In the genomic region with DNA sequence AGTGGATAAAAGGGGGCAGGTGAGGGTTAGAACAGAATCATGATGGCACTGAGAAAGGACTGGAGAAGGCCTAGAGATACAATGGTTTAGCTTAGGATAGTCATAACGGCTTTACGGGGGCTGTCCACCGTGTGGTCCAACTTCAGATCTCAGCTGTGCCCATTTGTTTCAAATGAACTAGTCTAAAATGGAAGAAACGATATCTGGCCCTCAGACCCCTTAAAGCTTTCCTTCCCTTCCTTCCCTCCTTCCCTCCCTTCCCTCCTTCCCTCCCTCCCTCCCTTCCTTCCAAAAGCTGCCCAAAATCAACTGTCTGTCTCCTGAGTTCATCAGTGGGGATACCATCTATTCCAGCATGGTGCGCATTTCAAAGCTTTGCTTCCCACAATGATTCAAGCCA, we compare ENCODE assay signal across 2 cellular contexts.
TF ChIP-seq lines count a peak whose summit lies in the region.

No MANE protein-coding gene starts in this region.

TF ChIP-seq in HepG2, 621 proteins besides CTCF, POLR2A, EP300 and RAD21:
- TF ChIP-seq, protein P1, sequence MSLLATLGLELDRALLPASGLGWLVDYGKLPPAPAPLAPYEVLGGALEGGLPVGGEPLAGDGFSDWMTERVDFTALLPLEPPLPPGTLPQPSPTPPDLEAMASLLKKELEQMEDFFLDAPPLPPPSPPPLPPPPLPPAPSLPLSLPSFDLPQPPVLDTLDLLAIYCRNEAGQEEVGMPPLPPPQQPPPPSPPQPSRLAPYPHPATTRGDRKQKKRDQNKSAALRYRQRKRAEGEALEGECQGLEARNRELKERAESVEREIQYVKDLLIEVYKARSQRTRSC (CRISPR knock-in tag; IDR thresholded peaks at IDR 0.05; ENCODE audit: low read depth), result no peak
- no peak for TF ChIP-seq ATF7-NPFF (CRISPR knock-in tag; IDR thresholded peaks at IDR 0.05; ENCODE audit: low read depth)
- TF ChIP-seq HNRNPK (IDR thresholded peaks at IDR 0.05; ENCODE audit: low read depth, low read length, poor library complexity, severe bottlenecking), result peak; percentile 89
- TF ChIP-seq GATA4 (IDR thresholded peaks at IDR 0.05; ENCODE audit: borderline replicate concordance, low read depth), result no peak
- TF ChIP-seq PCBP2 (optimal IDR thresholded peaks at IDR 0.05; ENCODE audit: low read depth, low read length, poor library complexity, severe bottlenecking), result peak; percentile 77
- TF ChIP-seq CBX2 (IDR thresholded peaks at IDR 0.05; ENCODE audit: low read depth, low read length), result no peak
- no peak for TF ChIP-seq CBX2 (CRISPR knock-in tag; IDR thresholded peaks at IDR 0.05; ENCODE audit: low read depth)

TF ChIP-seq in SK-N-SH, 30 proteins besides CTCF, POLR2A, EP300 and RAD21:
- no peak for TF ChIP-seq MEF2A (IDR thresholded peaks at IDR 0.05; ENCODE audit: borderline replicate concordance, low read depth)
- TF ChIP-seq CHD2 (IDR thresholded peaks at IDR 0.05; ENCODE audit: low read length, partially characterized antibody), result no peak
TF ChIP-seq in SK-N-SH: peak in this region for 0.
